Comparison of ENCODE assay signal across 34 cellular contexts in genomic region chr1:201092738-201093137, GRCh38. TPM values are rescaled to one million over a fixed set of nuclear protein-coding genes. Genes with fewer than 3 reads are reported as not detected.
"Had no signal": no experiment of that assay in that cellular context is flagged by ENCODE, and none has a peak within 500 bp of the region (broad histone marks: within the 10 kb centered on the region; RNA-seq: fewer than 3 reads in every experiment).

No MANE protein-coding gene starts in this region.

- DNase-seq: activated CD4-positive, alpha-beta memory T cell treated with anti-CD3 and anti-CD28 coated beads, Interleukin-2, amount 10 ng/mL, durations not matched to agents 7 days and 5 days; activated CD4-positive, alpha-beta T cell treated with anti-CD3 and anti-CD28 coated beads for 1 hour; activated CD4-positive, alpha-beta T cell treated with anti-CD3 and anti-CD28 coated beads for 36 hours; activated CD4-positive, alpha-beta T cell treated with anti-CD3 and anti-CD28 coated beads for 48 hours; activated CD4-positive, alpha-beta T cell treated with anti-CD3 and anti-CD28 coated beads, Interleukin-2, amount 10 ng/mL, durations not matched to agents 7 days and 5 days; activated CD4-positive, alpha-beta T cell treated with anti-CD3 and anti-CD28 coated beads, Interleukin-2, amount 50 U/mL, for 48 hours; activated CD4-positive, CD25-positive, alpha-beta regulatory T cell; activated CD8-positive, alpha-beta memory T cell treated with anti-CD3 and anti-CD28 coated beads for 24 hours; activated CD8-positive, alpha-beta memory T cell treated with anti-CD3 and anti-CD28 coated beads, Interleukin-2, amount 10 ng/mL, durations not matched to agents 7 days and 5 days; activated CD8-positive, alpha-beta memory T cell treated with anti-CD3 and anti-CD28 coated beads, Interleukin-2, amount 50 U/mL, for 48 hours; activated CD8-positive, alpha-beta T cell treated with anti-CD3 and anti-CD28 coated beads, Interleukin-2, amount 10 ng/mL, durations not matched to agents 7 days and 5 days; activated effector memory CD4-positive, alpha-beta T cell treated with Interleukin-2 at 50 U/mL for 16 hours; activated gamma-delta T cell; activated naive CD4-positive, alpha-beta T cell treated with anti-CD3 and anti-CD28 coated beads, Interleukin-2, amount 10 ng/mL, durations not matched to agents 7 days and 5 days; activated naive CD4-positive, alpha-beta T cell treated with Interleukin-2 at 50 U/mL for 16 hours; activated naive CD8-positive, alpha-beta T cell treated with anti-CD3 and anti-CD28 coated beads, Interleukin-2, amount 10 ng/mL, durations not matched to agents 7 days and 5 days; activated naive CD8-positive, alpha-beta T cell treated with anti-CD3 and anti-CD28 coated beads, Interleukin-2, amount 50 U/mL, for 24 hours; activated T-cell treated with anti-CD3 and anti-CD28 coated beads, Interleukin-2, amount 50 U/mL, for 24 hours; activated T-cell treated with anti-CD3 and anti-CD28 coated beads, Interleukin-2, amount 50 U/mL, for 48 hours; amygdala; anterior cingulate cortex; caudate nucleus; cerebellar nuclear complex; T-helper 2 cell; T-helper 9 cell; WERI-Rb-1 had no signal

- FAIRE-seq: bronchial epithelial cell, TTC549 had no signal

- ATAC-seq: activated CD4-positive, alpha-beta T cell treated with anti-CD3 and anti-CD28 coated beads for 36 hours; activated CD4-positive, CD25-positive, alpha-beta regulatory T cell treated with anti-CD3 and anti-CD28 coated beads, Interleukin-2, amount 50 U/mL, for 24 hours; activated CD8-positive, alpha-beta memory T cell treated with anti-CD3 and anti-CD28 coated beads, Interleukin-2, amount 10 ng/mL, durations not matched to agents 7 days and 5 days; activated CD8-positive, alpha-beta T cell treated with anti-CD3 and anti-CD28 coated beads, Interleukin-2, amount 10 ng/mL, durations not matched to agents 7 days and 5 days; activated naive CD8-positive, alpha-beta T cell treated with anti-CD3 and anti-CD28 coated beads, Interleukin-2, amount 50 U/mL, for 24 hours; WTC11 had no signal

- H3K9me3 ChIP-seq: ascending aorta had no signal

- H3K4me1 ChIP-seq: ascending aorta had no signal

- H3K4me3 ChIP-seq: ascending aorta, cardiac muscle cell had no signal

- H3K27ac ChIP-seq: ascending aorta, cardiac muscle cell, WERI-Rb-1 had no signal

- H3K27me3 ChIP-seq: ascending aorta, cardiac muscle cell had no signal

- H3K36me3 ChIP-seq: ascending aorta, cardiac muscle cell, WERI-Rb-1 had no signal

RNA-seq across cellular contexts. Expression of gene CACNA1S, which starts 19.5 kb away (rescaled TPM):
- total RNA-seq: activated CD4-positive, alpha-beta memory T cell treated with anti-CD3 and anti-CD28 coated beads, Interleukin-2, amount 10 ng/mL, durations not matched to agents 7 days and 5 days; activated CD4-positive, alpha-beta T cell treated with anti-CD3 and anti-CD28 coated beads for 36 hours; activated CD4-positive, alpha-beta T cell treated with anti-CD3 and anti-CD28 coated beads, Interleukin-2, amount 10 ng/mL, durations not matched to agents 7 days and 5 days; activated CD8-positive, alpha-beta memory T cell treated with anti-CD3 and anti-CD28 coated beads, Interleukin-2, amount 10 ng/mL, durations not matched to agents 7 days and 5 days; activated CD8-positive, alpha-beta T cell treated with anti-CD3 and anti-CD28 coated beads, Interleukin-2, amount 10 ng/mL, durations not matched to agents 7 days and 5 days; activated naive CD8-positive, alpha-beta T cell treated with anti-CD3 and anti-CD28 coated beads, Interleukin-2, amount 10 ng/mL, durations not matched to agents 7 days and 5 days; activated T-helper 2 cell treated with anti-CD3 and anti-CD28 coated beads, Interferon-gamma antibody, Interleukin-2, Interleukin-4, amounts not matched to agents 10 μg/mL and 5 μg/mL and 100 μg/mL, durations not matched to agents 14 hours and 24 hours and 36 hours; ascending aorta; bronchial epithelial cell had no signal
- polyA plus RNA-seq: cardiac muscle cell had no signal

RNA-seq across cellular contexts. Expression of gene ASCL5, which starts 34.2 kb away (rescaled TPM):
- total RNA-seq: activated CD4-positive, alpha-beta memory T cell treated with anti-CD3 and anti-CD28 coated beads, Interleukin-2, amount 10 ng/mL, durations not matched to agents 7 days and 5 days; activated CD4-positive, alpha-beta T cell treated with anti-CD3 and anti-CD28 coated beads, Interleukin-2, amount 10 ng/mL, durations not matched to agents 7 days and 5 days; activated CD8-positive, alpha-beta memory T cell treated with anti-CD3 and anti-CD28 coated beads, Interleukin-2, amount 10 ng/mL, durations not matched to agents 7 days and 5 days; activated CD8-positive, alpha-beta T cell treated with anti-CD3 and anti-CD28 coated beads, Interleukin-2, amount 10 ng/mL, durations not matched to agents 7 days and 5 days; activated naive CD8-positive, alpha-beta T cell treated with anti-CD3 and anti-CD28 coated beads, Interleukin-2, amount 10 ng/mL, durations not matched to agents 7 days and 5 days; activated T-helper 2 cell treated with anti-CD3 and anti-CD28 coated beads, Interferon-gamma antibody, Interleukin-2, Interleukin-4, amounts not matched to agents 10 μg/mL and 5 μg/mL and 100 μg/mL, durations not matched to agents 14 hours and 24 hours and 36 hours; ascending aorta; chondrocyte had no signal
- polyA plus RNA-seq: cardiac muscle cell had no signal
